Comparison of ENCODE assay signal across 2 cellular contexts in genomic region chr1:22709227-22709626, GRCh38.
TF ChIP-seq lines count a peak whose summit lies in the region.

No MANE protein-coding gene starts in this region.

TF ChIP-seq in GM23338, 12 proteins besides CTCF, POLR2A, EP300 and RAD21:
- TF ChIP-seq ZNF462 (CRISPR knock-in tag; IDR thresholded peaks at IDR 0.05), result no peak

TF ChIP-seq in K562, 482 proteins besides CTCF, POLR2A, EP300 and RAD21:
- TF ChIP-seq POLR2B (IDR thresholded peaks at IDR 0.05; ENCODE audit: low read depth, partially characterized antibody), result no peak
- no peak for TF ChIP-seq ZNF561 (CRISPR knock-in tag; conservative IDR thresholded peaks at IDR 0.05)
- no peak for TF ChIP-seq ZNF77 (CRISPR knock-in tag; IDR thresholded peaks at IDR 0.05)
- no peak for TF ChIP-seq ZNF76 (CRISPR knock-in tag; IDR thresholded peaks at IDR 0.05; ENCODE audit: borderline replicate concordance)
- peak; percentile 90 for TF ChIP-seq ZFP36 (IDR thresholded peaks at IDR 0.05; ENCODE audit: low read depth, low read length, partially characterized antibody)
- peak; percentile 85 for TF ChIP-seq ZNF764 (CRISPR knock-in tag; IDR thresholded peaks at IDR 0.05; ENCODE audit: low read depth)
- no peak for TF ChIP-seq CBFB (CRISPR knock-in tag; IDR thresholded peaks at IDR 0.05)
- TF ChIP-seq CREB3 (tag; conservative IDR thresholded peaks at IDR 0.05; ENCODE audit: low read depth), result no peak
- no peak for TF ChIP-seq NKRF (IDR thresholded peaks at IDR 0.05; ENCODE audit: borderline replicate concordance)
- no peak for TF ChIP-seq MYC (IDR thresholded peaks at IDR 0.05; ENCODE audit: low read depth, low read length)
- TF ChIP-seq MYC (CRISPR knock-in tag; IDR thresholded peaks at IDR 0.05; ENCODE audit: borderline replicate concordance, low read depth), result no peak
- TF ChIP-seq STAG1 (CRISPR knock-in tag; IDR thresholded peaks at IDR 0.05; ENCODE audit: borderline replicate concordance), result no peak
- TF ChIP-seq HLTF (IDR thresholded peaks at IDR 0.05), result no peak
- no peak for TF ChIP-seq PHF8 (IDR thresholded peaks at IDR 0.05; ENCODE audit: borderline replicate concordance, low read length)
- no peak for TF ChIP-seq HMBOX1 (IDR thresholded peaks at IDR 0.05)
- TF ChIP-seq E2F3 (CRISPR knock-in tag; IDR thresholded peaks at IDR 0.05), result no peak
- no peak for TF ChIP-seq MAFK (IDR thresholded peaks at IDR 0.05; ENCODE audit: low read length)
- TF ChIP-seq SREBF1 (IDR thresholded peaks at IDR 0.05; ENCODE audit: borderline replicate concordance, low read depth, low read length), result no peak
